In genomic region chr5:134564396-134564795, GRCh38 we compare ENCODE assay signal across 20 cellular contexts. TPM values are rescaled to one million over a fixed set of nuclear protein-coding genes. Genes with fewer than 3 reads are reported as not detected.
DNase-seq lines count a peak whose midpoint lies in the region; ATAC-seq and TF ChIP-seq lines count a peak whose summit lies in the region.
"Had no signal": no experiment of that assay in that cellular context is flagged by ENCODE, and none has a peak within 500 bp of the region (broad histone marks: within the 10 kb centered on the region; RNA-seq: fewer than 3 reads in every experiment).

No MANE protein-coding gene starts in this region.

- H3K9me3 Mint-ChIP-seq in stimulated activated naive CD8-positive, alpha-beta T cell treated with anti-CD3 and anti-CD28 coated beads, Interleukin-15, Interleukin-2, amounts not matched to agents 100 ng/mL and 50 ng/mL, for 24 hours, result no peaks in the 10 kb centered on the region
- H3K9me3 Mint-ChIP-seq in CD8-positive, alpha-beta memory T cell, result no peaks in the 10 kb centered on the region

- no peak overlapping the region for H2BK120ac ChIP-seq in neuronal stem cell (ENCODE audit: low read depth, low read length)

- peaks cover 48% of the 10 kb centered on the region for H3K36me3 Mint-ChIP-seq in stimulated activated naive CD8-positive, alpha-beta T cell treated with anti-CD3 and anti-CD28 coated beads, Interleukin-15, Interleukin-2, amounts not matched to agents 100 ng/mL and 50 ng/mL, for 24 hours (ENCODE audit: low read depth)
- H3K36me3 Mint-ChIP-seq in CD8-positive, alpha-beta memory T cell, result peaks cover 0 to 99% (median 15%) of the 10 kb centered on the region in 3 donors

- no peaks in the 10 kb centered on the region for H3K4me1 ChIP-seq in CD8-positive, alpha-beta memory T cell (ENCODE audit: insufficient read depth, low read length)
- H3K4me1 ChIP-seq in neuronal stem cell (ENCODE audit: control insufficient read depth in 2 of 2, insufficient read depth in 1 of 2, low read depth in 1 of 2, low read length in 2 of 2) (peaks cover 7 to 9% of the 10 kb centered on the region in 2 donors), stomach smooth muscle (ENCODE audit: control insufficient read depth, insufficient read depth, low read length) (peaks cover 34% of the 10 kb centered on the region), heart right ventricle (peaks cover 17 to 52% (median 43%) of the 10 kb centered on the region in 9 donors)

- H3K14ac ChIP-seq in neuronal stem cell (ENCODE audit: low read length), result no peak overlapping the region

- H4K91ac ChIP-seq in neuronal stem cell (ENCODE audit: low read depth, low read length, poor library complexity), result no peak overlapping the region

- TF ChIP-seq CTCF in heart right ventricle (IDR thresholded peaks at IDR 0.05), result no peak

- no peak for ATAC-seq in stimulated activated naive CD8-positive, alpha-beta T cell treated with anti-CD3 and anti-CD28 coated beads, Interleukin-15, Interleukin-2, amounts not matched to agents 100 U/mL and 50 U/mL, for 24 hours
- ATAC-seq in heart right ventricle, result no peak
- ATAC-seq: GM12878 had no signal

- no peak overlapping the region for H2BK12ac ChIP-seq in neuronal stem cell (ENCODE audit: low read length)

- intact Hi-C loops in heart right ventricle (cut with DNase I), result no loop called here

- H3K27ac Mint-ChIP-seq in stimulated activated naive CD8-positive, alpha-beta T cell treated with anti-CD3 and anti-CD28 coated beads, Interleukin-15, Interleukin-2, amounts not matched to agents 100 ng/mL and 50 ng/mL, for 24 hours, result peak overlapping the region; percentile 51
- peak overlapping the region in 5 of 8 donors; percentile 5 to 72 (median 23) for H3K27ac Mint-ChIP-seq in CD8-positive, alpha-beta memory T cell
- H3K27ac Mint-ChIP-seq: B cell had no signal

- H3K79me1 ChIP-seq in neuronal stem cell (ENCODE audit: low read depth, low read length), result peaks cover 2% of the 10 kb centered on the region

- no peak overlapping the region for H3K4ac ChIP-seq in neuronal stem cell (ENCODE audit: low read length)

- peaks cover 7% of the 10 kb centered on the region for H3K4me1 Mint-ChIP-seq in stimulated activated naive CD8-positive, alpha-beta T cell treated with anti-CD3 and anti-CD28 coated beads, Interleukin-15, Interleukin-2, amounts not matched to agents 100 ng/mL and 50 ng/mL, for 24 hours (ENCODE audit: low read depth)
- H3K4me1 Mint-ChIP-seq in CD8-positive, alpha-beta memory T cell, result peaks cover 13 to 33% (median 14%) of the 10 kb centered on the region in 3 donors

- H3K4me3 Mint-ChIP-seq in stimulated activated naive CD8-positive, alpha-beta T cell treated with anti-CD3 and anti-CD28 coated beads, Interleukin-15, Interleukin-2, amounts not matched to agents 100 ng/mL and 50 ng/mL, for 24 hours, result no peak overlapping the region
- no peak overlapping the region for H3K4me3 Mint-ChIP-seq in CD8-positive, alpha-beta memory T cell
- H3K4me3 Mint-ChIP-seq: B cell had no signal

- CTCF ChIA-PET in CD8-positive, alpha-beta memory T cell (lab: Charles Lee), result interaction anchor here (2.0 kb wide), 1 partner anchor 13 kb away, joined by 8 read pairs; no protein-coding TSS in a partner anchor

- H3K27me3 ChIP-seq in CD8-positive, alpha-beta memory T cell (ENCODE audit: insufficient read depth, low read length, poor library complexity, severe bottlenecking), result no peaks in the 10 kb centered on the region
- H3K27me3 ChIP-seq in neuronal stem cell (ENCODE audit: control insufficient read depth in 3 of 3, insufficient read depth in 3 of 3, low read depth in 1 of 3, low read length in 3 of 3) (no peaks in the 10 kb centered on the region), stomach smooth muscle (ENCODE audit: control insufficient read depth in 1 of 2, insufficient read depth in 2 of 2, low read length in 2 of 2) (no peaks in the 10 kb centered on the region), heart right ventricle (no peaks in the 10 kb centered on the region)
- H3K27me3 ChIP-seq: BLaER1 treated with 17β-estradiol and CSF1 and Interleukin-3, amounts not matched to agents 10 nM and 100 nM had no signal

- H3K27me3 Mint-ChIP-seq in stimulated activated naive CD8-positive, alpha-beta T cell treated with anti-CD3 and anti-CD28 coated beads, Interleukin-15, Interleukin-2, amounts not matched to agents 100 ng/mL and 50 ng/mL, for 24 hours, result no peaks in the 10 kb centered on the region
- no peaks in the 10 kb centered on the region for H3K27me3 Mint-ChIP-seq in CD8-positive, alpha-beta memory T cell
- H3K27me3 Mint-ChIP-seq: B cell had no signal

- POLR2A ChIA-PET in CD8-positive, alpha-beta memory T cell (lab: Charles Lee), result no interaction called here

- H3K4me2 ChIP-seq in neuronal stem cell (ENCODE audit: insufficient read depth, low read length, poor library complexity, severe bottlenecking), result no peak overlapping the region
- H3K4me2 ChIP-seq: BLaER1 treated with 17β-estradiol and CSF1 and Interleukin-3, amounts not matched to agents 10 nM and 100 nM had no signal

- H3K27ac ChIP-seq in CD8-positive, alpha-beta memory T cell (ENCODE audit: low read depth, low read length), result no peak overlapping the region
- H3K27ac ChIP-seq in neuronal stem cell (replicated peaks; ENCODE audit: low read length) (no peak overlapping the region), stomach smooth muscle (ENCODE audit: low read length) (peak overlapping the region; percentile 11), heart right ventricle (no peak overlapping the region)
- H3K27ac ChIP-seq: BLaER1 treated with 17β-estradiol and CSF1 and Interleukin-3, amounts not matched to agents 10 nM and 100 nM; HL-60 had no signal

- no peak overlapping the region for H4K8ac ChIP-seq in neuronal stem cell (ENCODE audit: low read depth, low read length)

- H3K9ac ChIP-seq in neuronal stem cell (ENCODE audit: low read depth, low read length, poor library complexity) (no peak overlapping the region), stomach smooth muscle (ENCODE audit: low read length in 2 of 2) (no peak overlapping the region)
- H3K9ac ChIP-seq: BLaER1 treated with 17β-estradiol and CSF1 and Interleukin-3, amounts not matched to agents 10 nM and 100 nM had no signal

- H2AK5ac ChIP-seq in neuronal stem cell (ENCODE audit: low read depth, low read length), result no peak overlapping the region

- H2BK5ac ChIP-seq in neuronal stem cell (ENCODE audit: low read length), result no peak overlapping the region

- H3K4me3 ChIP-seq in CD8-positive, alpha-beta memory T cell (ENCODE audit: low read length), result no peak overlapping the region
- H3K4me3 ChIP-seq in neuronal stem cell (ENCODE audit: low read length in 2 of 2), result no peak overlapping the region
- no peak overlapping the region for H3K4me3 ChIP-seq in stomach smooth muscle (ENCODE audit: low read length in 2 of 2)
- no peak overlapping the region for H3K4me3 ChIP-seq in heart right ventricle
- H3K4me3 ChIP-seq: BLaER1 treated with 17β-estradiol and CSF1 and Interleukin-3, amounts not matched to agents 10 nM and 100 nM; GM12878 had no signal

- no peak overlapping the region for H2BK15ac ChIP-seq in neuronal stem cell (ENCODE audit: low read length)

- peak overlapping the region; percentile 0 for H3K23ac ChIP-seq in neuronal stem cell (ENCODE audit: low read depth, low read length, poor library complexity)

- WGBS in neuronal stem cell (ENCODE audit: extremely low coverage in 2 of 2, insufficient read length in 2 of 2, insufficient replicate concordance in 1 of 2), 2 donors, result no CpG with 5 or more reads among the region's 4 CpGs
- 96 to 99% methylated on average over 4 of the region's 4 CpGs for WGBS in heart right ventricle, 2 donors

- H3K18ac ChIP-seq in neuronal stem cell (ENCODE audit: low read length), result peak overlapping the region; percentile 57

- DNase-seq in stimulated activated naive CD8-positive, alpha-beta T cell treated with anti-CD3 and anti-CD28 coated beads, Interleukin-15, Interleukin-2, amounts not matched to agents 100 U/mL and 50 U/mL, for 24 hours, result no peak
- DNase-seq in CD8-positive, alpha-beta memory T cell, result no peak
- no peak for DNase-seq in neuronal stem cell (ENCODE audit: low spot score)
- no peak for DNase-seq in heart right ventricle
- DNase-seq in NOMO-1 (lab: John Stamatoyannopoulos, UW; ENCODE audit: unreplicated experiment in 2 of 2), result no peak
- no peak for DNase-seq in SIG-M5 (lab: John Stamatoyannopoulos, UW)
- DNase-seq: COR-L47, DMS 273 treated with DMSO at 0.1 percent for 48 hours, DMS53, DND-41, EL, HCEC 1CT, IMR-90, KBM-7 had no signal

- no peak overlapping the region for H2AFZ ChIP-seq in neuronal stem cell (ENCODE audit: low read length)

- peaks cover 96% of the 10 kb centered on the region for H3K36me3 ChIP-seq in CD8-positive, alpha-beta memory T cell (ENCODE audit: insufficient read depth, low read length)
- no peaks in the 10 kb centered on the region for H3K36me3 ChIP-seq in neuronal stem cell (replicated peaks in 1 of 2; ENCODE audit: control insufficient read depth in 2 of 2, insufficient read depth in 2 of 2, low read length in 2 of 2)
- H3K36me3 ChIP-seq in stomach smooth muscle (ENCODE audit: control insufficient read depth in 2 of 2, insufficient read depth in 2 of 2, low read length in 2 of 2), result peaks cover 73 to 84% of the 10 kb centered on the region in 2 donors
- peaks cover 0 to 94% (median 72%) of the 10 kb centered on the region in 9 donors for H3K36me3 ChIP-seq in heart right ventricle

- no peaks in the 10 kb centered on the region for H3K9me3 ChIP-seq in CD8-positive, alpha-beta memory T cell (ENCODE audit: low read length)
- H3K9me3 ChIP-seq in neuronal stem cell (replicated peaks in 1 of 2; ENCODE audit: control insufficient read depth in 2 of 2, insufficient read depth in 1 of 2, low read depth in 1 of 2, low read length in 2 of 2), result no peaks in the 10 kb centered on the region
- H3K9me3 ChIP-seq in stomach smooth muscle (ENCODE audit: control insufficient read depth in 2 of 2, low read length in 2 of 2), result no peaks in the 10 kb centered on the region
- no peaks in the 10 kb centered on the region for H3K9me3 ChIP-seq in heart right ventricle
- H3K9me3 ChIP-seq: BLaER1 treated with 17β-estradiol and CSF1 and Interleukin-3, amounts not matched to agents 10 nM and 100 nM had no signal

RNA-seq across cellular contexts. Expression of gene JADE2, which starts 38.9 kb away (rescaled TPM):
- 100 to 1,000 TPM; 105 to 107 TPM for total RNA-seq in CD8-positive, alpha-beta memory T cell
- 47.1 TPM for polyA plus RNA-seq in CD8-positive, alpha-beta memory T cell
- polyA plus RNA-seq in neuronal stem cell (2013, experiment 1 of 2), result 1.5 TPM
- polyA plus RNA-seq in neuronal stem cell (2013, experiment 2 of 2), result 1.3 TPM
- 10 to 100 TPM; 17.9 to 38.5 (median 25.2) TPM for total RNA-seq in heart right ventricle
- 1 to 10 TPM; 5.4 to 7.9 TPM for polyA plus RNA-seq in heart right ventricle
